Comparison of ENCODE assay signal across 1 cellular context in the genomic region with DNA sequence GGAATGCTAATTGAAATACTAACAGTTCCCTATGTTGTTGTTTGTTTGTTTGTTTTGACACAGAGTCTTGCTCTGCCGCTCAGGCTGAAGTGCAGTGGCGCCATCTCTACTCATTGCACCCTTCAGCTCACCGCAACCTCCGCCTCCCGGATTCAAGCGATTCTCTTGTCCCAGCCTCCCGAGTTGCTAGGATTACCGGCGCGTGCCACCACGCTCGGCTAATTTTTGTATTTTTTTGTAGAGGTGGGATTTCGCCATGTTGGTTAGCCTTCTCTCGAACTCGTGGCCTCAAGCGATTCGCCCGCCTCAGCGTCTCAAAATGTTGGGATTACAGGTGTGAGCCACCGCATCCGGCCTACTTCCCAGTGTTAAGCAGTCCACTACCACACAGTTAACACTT.
TF ChIP-seq lines count a peak whose summit lies in the region.

No MANE protein-coding gene starts in this region.

TF ChIP-seq in H1, 55 proteins besides CTCF, POLR2A, EP300 and RAD21:
- TF ChIP-seq CEBPB (IDR thresholded peaks at IDR 0.05; ENCODE audit: low read depth, low read length), result no peak
- no peak for TF ChIP-seq SP2 (IDR thresholded peaks at IDR 0.05; ENCODE audit: low read length)
- no peak for TF ChIP-seq SUZ12 (IDR thresholded peaks at IDR 0.05; ENCODE audit: low read length)
- TF ChIP-seq, protein P1, sequence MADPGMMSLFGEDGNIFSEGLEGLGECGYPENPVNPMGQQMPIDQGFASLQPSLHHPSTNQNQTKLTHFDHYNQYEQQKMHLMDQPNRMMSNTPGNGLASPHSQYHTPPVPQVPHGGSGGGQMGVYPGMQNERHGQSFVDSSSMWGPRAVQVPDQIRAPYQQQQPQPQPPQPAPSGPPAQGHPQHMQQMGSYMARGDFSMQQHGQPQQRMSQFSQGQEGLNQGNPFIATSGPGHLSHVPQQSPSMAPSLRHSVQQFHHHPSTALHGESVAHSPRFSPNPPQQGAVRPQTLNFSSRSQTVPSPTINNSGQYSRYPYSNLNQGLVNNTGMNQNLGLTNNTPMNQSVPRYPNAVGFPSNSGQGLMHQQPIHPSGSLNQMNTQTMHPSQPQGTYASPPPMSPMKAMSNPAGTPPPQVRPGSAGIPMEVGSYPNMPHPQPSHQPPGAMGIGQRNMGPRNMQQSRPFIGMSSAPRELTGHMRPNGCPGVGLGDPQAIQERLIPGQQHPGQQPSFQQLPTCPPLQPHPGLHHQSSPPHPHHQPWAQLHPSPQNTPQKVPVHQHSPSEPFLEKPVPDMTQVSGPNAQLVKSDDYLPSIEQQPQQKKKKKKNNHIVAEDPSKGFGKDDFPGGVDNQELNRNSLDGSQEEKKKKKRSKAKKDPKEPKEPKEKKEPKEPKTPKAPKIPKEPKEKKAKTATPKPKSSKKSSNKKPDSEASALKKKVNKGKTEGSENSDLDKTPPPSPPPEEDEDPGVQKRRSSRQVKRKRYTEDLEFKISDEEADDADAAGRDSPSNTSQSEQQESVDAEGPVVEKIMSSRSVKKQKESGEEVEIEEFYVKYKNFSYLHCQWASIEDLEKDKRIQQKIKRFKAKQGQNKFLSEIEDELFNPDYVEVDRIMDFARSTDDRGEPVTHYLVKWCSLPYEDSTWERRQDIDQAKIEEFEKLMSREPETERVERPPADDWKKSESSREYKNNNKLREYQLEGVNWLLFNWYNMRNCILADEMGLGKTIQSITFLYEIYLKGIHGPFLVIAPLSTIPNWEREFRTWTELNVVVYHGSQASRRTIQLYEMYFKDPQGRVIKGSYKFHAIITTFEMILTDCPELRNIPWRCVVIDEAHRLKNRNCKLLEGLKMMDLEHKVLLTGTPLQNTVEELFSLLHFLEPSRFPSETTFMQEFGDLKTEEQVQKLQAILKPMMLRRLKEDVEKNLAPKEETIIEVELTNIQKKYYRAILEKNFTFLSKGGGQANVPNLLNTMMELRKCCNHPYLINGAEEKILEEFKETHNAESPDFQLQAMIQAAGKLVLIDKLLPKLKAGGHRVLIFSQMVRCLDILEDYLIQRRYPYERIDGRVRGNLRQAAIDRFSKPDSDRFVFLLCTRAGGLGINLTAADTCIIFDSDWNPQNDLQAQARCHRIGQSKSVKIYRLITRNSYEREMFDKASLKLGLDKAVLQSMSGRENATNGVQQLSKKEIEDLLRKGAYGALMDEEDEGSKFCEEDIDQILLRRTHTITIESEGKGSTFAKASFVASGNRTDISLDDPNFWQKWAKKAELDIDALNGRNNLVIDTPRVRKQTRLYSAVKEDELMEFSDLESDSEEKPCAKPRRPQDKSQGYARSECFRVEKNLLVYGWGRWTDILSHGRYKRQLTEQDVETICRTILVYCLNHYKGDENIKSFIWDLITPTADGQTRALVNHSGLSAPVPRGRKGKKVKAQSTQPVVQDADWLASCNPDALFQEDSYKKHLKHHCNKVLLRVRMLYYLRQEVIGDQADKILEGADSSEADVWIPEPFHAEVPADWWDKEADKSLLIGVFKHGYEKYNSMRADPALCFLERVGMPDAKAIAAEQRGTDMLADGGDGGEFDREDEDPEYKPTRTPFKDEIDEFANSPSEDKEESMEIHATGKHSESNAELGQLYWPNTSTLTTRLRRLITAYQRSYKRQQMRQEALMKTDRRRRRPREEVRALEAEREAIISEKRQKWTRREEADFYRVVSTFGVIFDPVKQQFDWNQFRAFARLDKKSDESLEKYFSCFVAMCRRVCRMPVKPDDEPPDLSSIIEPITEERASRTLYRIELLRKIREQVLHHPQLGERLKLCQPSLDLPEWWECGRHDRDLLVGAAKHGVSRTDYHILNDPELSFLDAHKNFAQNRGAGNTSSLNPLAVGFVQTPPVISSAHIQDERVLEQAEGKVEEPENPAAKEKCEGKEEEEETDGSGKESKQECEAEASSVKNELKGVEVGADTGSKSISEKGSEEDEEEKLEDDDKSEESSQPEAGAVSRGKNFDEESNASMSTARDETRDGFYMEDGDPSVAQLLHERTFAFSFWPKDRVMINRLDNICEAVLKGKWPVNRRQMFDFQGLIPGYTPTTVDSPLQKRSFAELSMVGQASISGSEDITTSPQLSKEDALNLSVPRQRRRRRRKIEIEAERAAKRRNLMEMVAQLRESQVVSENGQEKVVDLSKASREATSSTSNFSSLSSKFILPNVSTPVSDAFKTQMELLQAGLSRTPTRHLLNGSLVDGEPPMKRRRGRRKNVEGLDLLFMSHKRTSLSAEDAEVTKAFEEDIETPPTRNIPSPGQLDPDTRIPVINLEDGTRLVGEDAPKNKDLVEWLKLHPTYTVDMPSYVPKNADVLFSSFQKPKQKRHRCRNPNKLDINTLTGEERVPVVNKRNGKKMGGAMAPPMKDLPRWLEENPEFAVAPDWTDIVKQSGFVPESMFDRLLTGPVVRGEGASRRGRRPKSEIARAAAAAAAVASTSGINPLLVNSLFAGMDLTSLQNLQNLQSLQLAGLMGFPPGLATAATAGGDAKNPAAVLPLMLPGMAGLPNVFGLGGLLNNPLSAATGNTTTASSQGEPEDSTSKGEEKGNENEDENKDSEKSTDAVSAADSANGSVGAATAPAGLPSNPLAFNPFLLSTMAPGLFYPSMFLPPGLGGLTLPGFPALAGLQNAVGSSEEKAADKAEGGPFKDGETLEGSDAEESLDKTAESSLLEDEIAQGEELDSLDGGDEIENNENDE (IDR thresholded peaks at IDR 0.05; ENCODE audit: insufficient replicate concordance, low read length), result no peak
- TF ChIP-seq TEAD4 (IDR thresholded peaks at IDR 0.05; ENCODE audit: low read depth, low read length), result no peak
- TF ChIP-seq CREB1 (IDR thresholded peaks at IDR 0.05), result no peak
- TF ChIP-seq ASH2L (IDR thresholded peaks at IDR 0.05; ENCODE audit: low read length), result no peak
- TF ChIP-seq CBX5 (IDR thresholded peaks at IDR 0.05; ENCODE audit: low read depth, low read length), result no peak
- no peak for TF ChIP-seq EZH2 (IDR thresholded peaks at IDR 0.05; ENCODE audit: low read depth, low read length, severe bottlenecking)
- no peak for TF ChIP-seq NRF1 (IDR thresholded peaks at IDR 0.05; ENCODE audit: low read depth, low read length)
- TF ChIP-seq YY1 (IDR thresholded peaks at IDR 0.05; ENCODE audit: low read depth, low read length), result no peak
- no peak for TF ChIP-seq RXRA (IDR thresholded peaks at IDR 0.05; ENCODE audit: insufficient read depth, low read depth, low read length)
- no peak for TF ChIP-seq BRCA1 (IDR thresholded peaks at IDR 0.05; ENCODE audit: low read depth, low read length)
- TF ChIP-seq HDAC6 (IDR thresholded peaks at IDR 0.05; ENCODE audit: low read depth, low read length), result no peak
- no peak for TF ChIP-seq TAF7 (optimal IDR thresholded peaks at IDR 0.05; ENCODE audit: borderline replicate concordance, low read depth, low read length)
- no peak for TF ChIP-seq GABPA (IDR thresholded peaks at IDR 0.05; ENCODE audit: borderline replicate concordance, insufficient read depth, low read length)
